Comparison of ENCODE assay signal across 23 cellular contexts in the genomic region with DNA sequence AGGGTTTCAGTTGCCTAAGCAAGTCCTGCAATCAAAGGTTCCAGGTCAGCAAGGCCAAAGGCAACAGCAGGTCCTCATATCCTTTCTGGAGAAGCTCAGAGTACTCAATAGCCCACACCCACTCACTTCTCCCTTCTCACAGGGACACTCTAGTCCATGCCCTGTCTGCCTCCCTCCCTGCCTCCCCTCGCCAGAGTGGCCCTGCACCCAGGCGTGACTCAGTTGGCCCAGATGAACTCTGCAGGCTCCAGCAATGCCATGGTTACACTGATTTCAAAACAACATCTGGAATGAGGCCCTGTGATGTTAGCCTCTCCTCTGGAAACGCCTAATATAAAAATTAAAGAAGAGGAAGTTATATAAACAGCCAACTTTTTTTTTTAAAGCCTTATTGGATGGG. TPM values are rescaled to one million over a fixed set of nuclear protein-coding genes. Genes with fewer than 3 reads are reported as not detected.
DNase-seq lines count a peak whose midpoint lies in the region; ATAC-seq and TF ChIP-seq lines count a peak whose summit lies in the region.
"Had no signal": no experiment of that assay in that cellular context is flagged by ENCODE, and none has a peak within 500 bp of the region (broad histone marks: within the 10 kb centered on the region; RNA-seq: fewer than 3 reads in every experiment).

No MANE protein-coding gene starts in this region.

- H3K4me1 ChIP-seq in lung (ENCODE audit: control insufficient read depth in 2 of 2, insufficient read depth in 2 of 2, low read length in 2 of 2) = peaks cover 0 to 2% of the 10 kb centered on the region in 2 donors
- H3K4me1 ChIP-seq in tibial artery = peaks cover 0 to 7% (median 0%) of the 10 kb centered on the region in 4 donors
- H3K4me1 ChIP-seq: parathyroid adenoma had no signal

- H3K27me3 Mint-ChIP-seq in activated CD4-positive, alpha-beta memory T cell treated with anti-CD3 and anti-CD28 coated beads for 36 hours = peaks cover 5% of the 10 kb centered on the region
- H3K27me3 Mint-ChIP-seq: stimulated activated naive CD8-positive, alpha-beta T cell treated with anti-CD3 and anti-CD28 coated beads, Interleukin-15, Interleukin-2, amounts not matched to agents 100 ng/mL and 50 ng/mL, for 24 hours had no signal

- CTCF ChIA-PET in activated CD4-positive, alpha-beta memory T cell treated with anti-CD3 and anti-CD28 coated beads for 36 hours (lab: Charles Lee) = interaction anchor here (1.8 kb wide), 1 partner anchor 36 kb away, joined by 7 read pairs; no protein-coding TSS in a partner anchor

- no peaks in the 10 kb centered on the region for H3K9me3 ChIP-seq in MG63
- H3K9me3 ChIP-seq in lung (ENCODE audit: control insufficient read depth in 2 of 2, insufficient read depth in 1 of 2, low read length in 1 of 2) = no peaks in the 10 kb centered on the region
- no peaks in the 10 kb centered on the region for H3K9me3 ChIP-seq in tibial artery

- no peaks in the 10 kb centered on the region for H3K4me1 Mint-ChIP-seq in activated CD4-positive, alpha-beta memory T cell treated with anti-CD3 and anti-CD28 coated beads for 36 hours (ENCODE audit: low read depth)
- H3K4me1 Mint-ChIP-seq: memory B cell had no signal

- H3K4me3 Mint-ChIP-seq in activated CD4-positive, alpha-beta memory T cell treated with anti-CD3 and anti-CD28 coated beads for 36 hours = no peak overlapping the region
- H3K4me3 Mint-ChIP-seq: CD8-positive, alpha-beta T cell; memory B cell; natural killer cell treated with Interleukin-12 subunit alpha and Interleukin-12 subunit beta and Interleukin-15 and Interleukin-18, amount 100 ng/mL, for 72 hours; stimulated activated naive CD8-positive, alpha-beta T cell treated with anti-CD3 and anti-CD28 coated beads, Interleukin-15, Interleukin-2, amounts not matched to agents 100 ng/mL and 50 ng/mL, for 24 hours had no signal

- WGBS in lung, 2 donors = 50% methylated on average over 3 of the region's 3 CpGs

- peak overlapping the region in 1 of 2 donors; percentile 71 for H3K27ac ChIP-seq in lung (ENCODE audit: low read depth in 1 of 2, low read length in 1 of 2)
- H3K27ac ChIP-seq in tibial artery = no peak overlapping the region
- H3K27ac ChIP-seq: cardiac muscle cell, parathyroid adenoma had no signal

- H3K36me3 ChIP-seq in MG63 = no peaks in the 10 kb centered on the region
- peaks cover 0 to 2% of the 10 kb centered on the region in 2 donors for H3K36me3 ChIP-seq in lung (ENCODE audit: control insufficient read depth in 2 of 2, insufficient read depth in 2 of 2, low read length in 2 of 2)
- no peaks in the 10 kb centered on the region for H3K36me3 ChIP-seq in tibial artery
- H3K36me3 ChIP-seq: cardiac muscle cell had no signal

- H3K4me3 ChIP-seq in MG63 (no peak overlapping the region), lung (no peak overlapping the region), tibial artery (no peak overlapping the region)
- H3K4me3 ChIP-seq: cardiac muscle cell, K562 had no signal

- peak; percentile 58 for ATAC-seq in lung (ENCODE audit: insufficient read depth, low FRiP score)
- ATAC-seq in GM21786 (IDR thresholded peaks at IDR 0.05; ENCODE audit: unreplicated experiment) = no peak
- ATAC-seq: CD8-positive, alpha-beta T cell; K562; natural killer cell treated with Interleukin-12 subunit alpha and Interleukin-12 subunit beta and Interleukin-15 and Interleukin-18, amount 100 ng/mL, for 72 hours had no signal

- H3K27ac Mint-ChIP-seq in activated CD4-positive, alpha-beta memory T cell treated with anti-CD3 and anti-CD28 coated beads for 36 hours = no peak overlapping the region
- H3K27ac Mint-ChIP-seq: CD8-positive, alpha-beta T cell; memory B cell; natural killer cell treated with Interleukin-12 subunit alpha and Interleukin-12 subunit beta and Interleukin-15 and Interleukin-18, amount 100 ng/mL, for 72 hours; stimulated activated naive CD8-positive, alpha-beta T cell treated with anti-CD3 and anti-CD28 coated beads, Interleukin-15, Interleukin-2, amounts not matched to agents 100 ng/mL and 50 ng/mL, for 24 hours had no signal

- H3K36me3 Mint-ChIP-seq in activated CD4-positive, alpha-beta memory T cell treated with anti-CD3 and anti-CD28 coated beads for 36 hours = peaks cover 1% of the 10 kb centered on the region
- H3K36me3 Mint-ChIP-seq: CD8-positive, alpha-beta T cell; memory B cell; natural killer cell treated with Interleukin-12 subunit alpha and Interleukin-12 subunit beta and Interleukin-15 and Interleukin-18, amount 100 ng/mL, for 72 hours had no signal

- POLR2A ChIA-PET in activated CD4-positive, alpha-beta memory T cell treated with anti-CD3 and anti-CD28 coated beads for 36 hours (lab: Charles Lee) = no interaction called here

- no peaks in the 10 kb centered on the region for H3K27me3 ChIP-seq in MG63
- no peaks in the 10 kb centered on the region for H3K27me3 ChIP-seq in lung (ENCODE audit: control insufficient read depth, insufficient read depth)
- no peaks in the 10 kb centered on the region for H3K27me3 ChIP-seq in tibial artery
- H3K27me3 ChIP-seq: cardiac muscle cell had no signal

- intact Hi-C loops in tibial artery (cut with DNase I; ENCODE audit: low total_unique reads) = no loop called here
- intact Hi-C loops in activated CD4-positive, alpha-beta memory T cell treated with anti-CD3 and anti-CD28 coated beads for 36 hours (cut with micrococcal nuclease) = no loop called here

- TF ChIP-seq CTCF in lung (IDR thresholded peaks at IDR 0.05; ENCODE audit: control extremely low read depth, extremely low read depth) (no peak), tibial artery (IDR thresholded peaks at IDR 0.05) (no peak)

- H3K9me3 Mint-ChIP-seq in activated CD4-positive, alpha-beta memory T cell treated with anti-CD3 and anti-CD28 coated beads for 36 hours = no peaks in the 10 kb centered on the region
- H3K9me3 Mint-ChIP-seq: natural killer cell treated with Interleukin-12 subunit alpha and Interleukin-12 subunit beta and Interleukin-15 and Interleukin-18, amount 100 ng/mL, for 72 hours had no signal

- DNase-seq in MG63 = peak; percentile 59
- peak; percentile 39 for DNase-seq in fibroblast of peridontal ligament (ENCODE audit: extremely low read depth)
- no peak for DNase-seq in lung (ENCODE audit: low spot score)
- DNase-seq in tibial artery = peak; percentile 75 to 87
- no peak for DNase-seq in activated CD4-positive, alpha-beta memory T cell treated with anti-CD3 and anti-CD28 coated beads for 36 hours
- DNase-seq in NCI-H2196 (lab: John Stamatoyannopoulos, UW; ENCODE audit: unreplicated experiment) = no peak
- DNase-seq in stimulated activated naive CD4-positive, alpha-beta T cell (lab: John Stamatoyannopoulos, UW) = no peak
- DNase-seq: activated CD4-positive, alpha-beta T cell treated with anti-CD3 and anti-CD28 coated beads for 4 hours; activated effector memory CD4-positive, alpha-beta T cell treated with Interleukin-2 at 50 U/mL for 16 hours; CD8-positive, alpha-beta T cell; DMS79; HCEC 1CT; NCI-H1694 treated with DMSO at 0.1 percent for 48 hours; NCI-H345; NK-92 treated with Interleukin-12 subunit alpha and Interleukin-12 subunit beta, amount 100 ng/mL, for 24 hours; RPMI8226 had no signal

RNA-seq across cellular contexts. Expression of a gene that starts 32.9 kb away (rescaled TPM):
- 0.10 and 2.3 TPM in 2 replicates for total RNA-seq in MG63 (2014; rRNA removed; shearing (Covaris generic); ENCODE audit: low replicate concordance)
- 10 to 100 TPM; 27.8 to 45.4 TPM for total RNA-seq in lung
- 10 to 100 TPM; 18.8 to 21.1 TPM for polyA plus RNA-seq in lung
- total RNA-seq in activated CD4-positive, alpha-beta memory T cell treated with anti-CD3 and anti-CD28 coated beads for 36 hours = 10 to 100 TPM; 58.8 to 63.1 TPM
- total RNA-seq: cardiac muscle cell had no signal
- polyA plus RNA-seq: cardiac muscle cell had no signal

Comparison
In these comparisons a context has a peak if more than half of its experiments do, and no peak if none do; other contexts are left out.
1. DNase-seq: peak in MG63 (single experiment), fibroblast of peridontal ligament (single experiment) and tibial artery (2 of 2); none in lung (single experiment), activated CD4-positive, alpha-beta memory T cell treated with anti-CD3 and anti-CD28 coated beads for 36 hours (single experiment), NCI-H2196 (single experiment) and stimulated activated naive CD4-positive, alpha-beta T cell (0 of 6).